1 cellular context compared by ENCODE assay signal in the genomic region with DNA sequence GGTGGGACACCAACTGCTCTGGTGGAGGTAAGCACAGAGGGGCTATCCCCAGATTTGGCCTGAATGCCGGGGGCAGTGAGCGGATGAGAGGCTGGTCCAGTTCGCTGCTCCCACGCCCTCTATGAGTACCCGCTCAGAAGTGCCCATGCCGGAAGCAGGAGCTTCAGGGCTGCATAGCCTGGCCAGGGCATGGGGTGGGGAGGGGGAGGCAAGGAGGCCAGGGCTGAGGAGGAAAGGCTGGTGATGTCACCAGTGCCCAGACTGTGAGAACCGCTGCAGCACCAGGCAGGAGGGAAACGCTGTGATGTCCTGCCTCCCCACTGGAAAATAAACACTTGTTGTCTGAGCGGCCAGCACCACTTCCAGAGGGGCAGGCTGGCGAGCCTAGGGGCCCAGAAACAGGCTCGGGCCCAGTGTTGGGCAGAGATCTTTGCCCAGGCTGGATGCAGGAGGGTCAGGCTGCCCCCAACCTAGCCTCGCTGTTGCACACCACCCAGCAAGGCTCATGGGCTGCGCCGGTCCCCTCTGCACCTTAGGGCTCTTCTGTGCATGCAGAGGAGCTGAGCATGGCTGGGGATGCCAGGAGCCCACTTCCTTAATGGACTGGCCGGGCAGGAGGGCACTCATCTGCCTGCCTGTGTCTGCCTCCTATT.
TF ChIP-seq lines count a peak whose summit lies in the region.

No MANE protein-coding gene starts in this region.

TF ChIP-seq in IMR-90, 13 proteins besides CTCF, POLR2A, EP300 and RAD21 (continued from another document):
- no peak for TF ChIP-seq RCOR1 (IDR thresholded peaks at IDR 0.05; ENCODE audit: insufficient replicate concordance, low read length)
- TF ChIP-seq FOS (IDR thresholded peaks at IDR 0.05; ENCODE audit: low read depth, low read length): no peak
- TF ChIP-seq MAZ (IDR thresholded peaks at IDR 0.05; ENCODE audit: borderline replicate concordance, low read depth, low read length): no peak
- TF ChIP-seq, protein P1, sequence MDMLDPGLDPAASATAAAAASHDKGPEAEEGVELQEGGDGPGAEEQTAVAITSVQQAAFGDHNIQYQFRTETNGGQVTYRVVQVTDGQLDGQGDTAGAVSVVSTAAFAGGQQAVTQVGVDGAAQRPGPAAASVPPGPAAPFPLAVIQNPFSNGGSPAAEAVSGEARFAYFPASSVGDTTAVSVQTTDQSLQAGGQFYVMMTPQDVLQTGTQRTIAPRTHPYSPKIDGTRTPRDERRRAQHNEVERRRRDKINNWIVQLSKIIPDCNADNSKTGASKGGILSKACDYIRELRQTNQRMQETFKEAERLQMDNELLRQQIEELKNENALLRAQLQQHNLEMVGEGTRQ (IDR thresholded peaks at IDR 0.05; ENCODE audit: low read depth, low read length): no peak
- TF ChIP-seq, protein P2, sequence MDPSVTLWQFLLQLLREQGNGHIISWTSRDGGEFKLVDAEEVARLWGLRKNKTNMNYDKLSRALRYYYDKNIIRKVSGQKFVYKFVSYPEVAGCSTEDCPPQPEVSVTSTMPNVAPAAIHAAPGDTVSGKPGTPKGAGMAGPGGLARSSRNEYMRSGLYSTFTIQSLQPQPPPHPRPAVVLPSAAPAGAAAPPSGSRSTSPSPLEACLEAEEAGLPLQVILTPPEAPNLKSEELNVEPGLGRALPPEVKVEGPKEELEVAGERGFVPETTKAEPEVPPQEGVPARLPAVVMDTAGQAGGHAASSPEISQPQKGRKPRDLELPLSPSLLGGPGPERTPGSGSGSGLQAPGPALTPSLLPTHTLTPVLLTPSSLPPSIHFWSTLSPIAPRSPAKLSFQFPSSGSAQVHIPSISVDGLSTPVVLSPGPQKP (IDR thresholded peaks at IDR 0.05; ENCODE audit: borderline replicate concordance, low read depth, low read length): no peak
